8 cellular contexts compared by ENCODE assay signal in genomic region chr9:131657031-131657377, GRCh38.
DNase-seq lines count a peak whose midpoint lies in the region; ATAC-seq, FAIRE-seq and TF ChIP-seq lines count a peak whose summit lies in the region.

No MANE protein-coding gene starts in this region.

- no peak for TF ChIP-seq CTCF in mucosa of descending colon (IDR thresholded peaks at IDR 0.05)
- TF ChIP-seq CTCF in ovary (IDR thresholded peaks at IDR 0.05) = no peak

- no peaks in the 10 kb centered on the region for H3K36me3 ChIP-seq in mucosa of descending colon (ENCODE audit: low read depth)
- no peaks in the 10 kb centered on the region for H3K36me3 ChIP-seq in ovary

- H3K27me3 ChIP-seq in ovary = no peaks in the 10 kb centered on the region

- H3K4me1 Mint-ChIP-seq in activated T-cell treated with anti-CD3 and anti-CD28 coated beads, Interleukin-2, amount 50 U/mL, for 72 hours (ENCODE audit: low read depth) = peaks cover 90% of the 10 kb centered on the region

- no peaks in the 10 kb centered on the region for H3K27me3 Mint-ChIP-seq in activated T-cell treated with anti-CD3 and anti-CD28 coated beads, Interleukin-2, amount 50 U/mL, for 72 hours (ENCODE audit: low read depth)

- no peak for TF ChIP-seq EP300 in ovary (IDR thresholded peaks at IDR 0.05)

- H3K9me3 ChIP-seq in mucosa of descending colon (no peaks in the 10 kb centered on the region), ovary (no peaks in the 10 kb centered on the region)

- TF ChIP-seq POLR2A in GM12892 (IDR thresholded peaks at IDR 0.05; ENCODE audit: low read depth, low read length) = no peak
- TF ChIP-seq POLR2A in ovary (IDR thresholded peaks at IDR 0.05) = no peak

- H3K4me1 ChIP-seq in mucosa of descending colon (ENCODE audit: low read depth) (peaks cover 54% of the 10 kb centered on the region), ovary (ENCODE audit: insufficient read depth) (peaks cover 21% of the 10 kb centered on the region)

- peak overlapping the region; percentile 66 to 81 for H3K4me3 Mint-ChIP-seq in activated T-cell treated with anti-CD3 and anti-CD28 coated beads, Interleukin-2, amount 50 U/mL, for 72 hours

- peak; percentile 77 for FAIRE-seq in GM12892 (lab: Jason Lieb, UNC)

- H3K4me3 ChIP-seq in mucosa of descending colon (no peak overlapping the region), ovary (no peak overlapping the region)

- ATAC-seq in HG02852 (IDR thresholded peaks at IDR 0.05; ENCODE audit: unreplicated experiment) (peak; percentile 19), mucosa of descending colon (peak; percentile 37)
- peak; percentile 52 to 58 for ATAC-seq in activated T-cell treated with anti-CD3 and anti-CD28 coated beads, Interleukin-2, amount 50 U/mL, for 72 hours (replicated peaks in 1 of 2)

- intact Hi-C loops in mucosa of descending colon (cut with DNase I, micrococcal nuclease) = no loop called here
- intact Hi-C loops in ovary (cut with DNase I) = no loop called here

- peak overlapping the region; percentile 87 for H3K27ac Mint-ChIP-seq in activated T-cell treated with anti-CD3 and anti-CD28 coated beads, Interleukin-2, amount 50 U/mL, for 72 hours

- DNase-seq in GM12892 (ENCODE audit: insufficient read length) (no peak), mucosa of descending colon (peak in 1 of 3 donors; percentile 57), GOT3 (lab: John Stamatoyannopoulos, UW) (no peak), ovary (no peak), Kasumi-1 (lab: John Stamatoyannopoulos, UW) (no peak), dedifferentiated amniotic fluid mesenchymal stem cell (ENCODE audit: extremely low spot score) (no peak)
- no peak for DNase-seq in activated T-cell treated with anti-CD3 and anti-CD28 coated beads, Interleukin-2, amount 50 U/mL, for 72 hours

- 94 to 97% (median 96%) methylated on average over 9 of the region's 9 CpGs for WGBS in ovary, 3 donors

- no peaks in the 10 kb centered on the region for H3K9me3 Mint-ChIP-seq in activated T-cell treated with anti-CD3 and anti-CD28 coated beads, Interleukin-2, amount 50 U/mL, for 72 hours

- H3K36me3 Mint-ChIP-seq in activated T-cell treated with anti-CD3 and anti-CD28 coated beads, Interleukin-2, amount 50 U/mL, for 72 hours (ENCODE audit: insufficient read depth in 2 of 2) = peaks cover 5 to 6% of the 10 kb centered on the region in 2 donors

- no peak overlapping the region for H3K27ac ChIP-seq in ovary
